Comparison of ENCODE assay signal across 1 cellular context in the genomic region with DNA sequence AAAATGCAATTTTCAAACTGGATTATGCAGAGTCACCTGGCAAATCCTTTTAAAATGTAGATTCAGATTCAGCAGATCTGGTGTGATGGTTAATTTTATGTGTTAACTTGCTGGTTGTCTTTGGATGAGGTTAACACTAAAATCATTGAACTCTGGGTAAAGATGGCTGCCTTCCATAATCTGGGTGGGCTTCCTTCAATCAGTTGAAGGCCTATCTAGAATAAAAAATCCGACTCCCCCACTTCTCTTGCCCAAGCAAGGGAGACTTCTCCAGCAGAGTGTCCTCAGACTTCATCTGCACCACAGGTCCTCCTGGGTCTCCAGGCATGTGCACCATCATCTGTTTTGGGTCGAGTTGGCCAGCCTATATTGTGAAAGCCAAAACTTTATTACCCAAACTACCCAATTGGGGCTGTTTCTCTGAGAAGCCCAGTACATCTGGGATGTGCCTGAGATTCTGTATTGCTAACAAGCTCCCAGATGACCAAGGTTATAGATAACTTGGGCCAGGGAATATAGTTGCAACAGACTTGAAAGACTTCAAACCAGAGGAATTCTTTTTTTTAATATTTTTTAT.
TF ChIP-seq lines count a peak whose summit lies in the region.

No MANE protein-coding gene starts in this region.

TF ChIP-seq in SK-N-SH treated with all-trans-retinoic acid at 6 μM for 48 hours, 23 proteins besides CTCF, POLR2A, EP300 and RAD21 (continued from another document):
- TF ChIP-seq, protein P1, sequence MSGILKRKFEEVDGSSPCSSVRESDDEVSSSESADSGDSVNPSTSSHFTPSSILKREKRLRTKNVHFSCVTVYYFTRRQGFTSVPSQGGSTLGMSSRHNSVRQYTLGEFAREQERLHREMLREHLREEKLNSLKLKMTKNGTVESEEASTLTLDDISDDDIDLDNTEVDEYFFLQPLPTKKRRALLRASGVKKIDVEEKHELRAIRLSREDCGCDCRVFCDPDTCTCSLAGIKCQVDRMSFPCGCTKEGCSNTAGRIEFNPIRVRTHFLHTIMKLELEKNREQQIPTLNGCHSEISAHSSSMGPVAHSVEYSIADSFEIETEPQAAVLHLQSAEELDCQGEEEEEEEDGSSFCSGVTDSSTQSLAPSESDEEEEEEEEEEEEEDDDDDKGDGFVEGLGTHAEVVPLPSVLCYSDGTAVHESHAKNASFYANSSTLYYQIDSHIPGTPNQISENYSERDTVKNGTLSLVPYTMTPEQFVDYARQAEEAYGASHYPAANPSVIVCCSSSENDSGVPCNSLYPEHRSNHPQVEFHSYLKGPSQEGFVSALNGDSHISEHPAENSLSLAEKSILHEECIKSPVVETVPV (CRISPR knock-in tag; IDR thresholded peaks at IDR 0.05), result no peak
